In the genomic region with DNA sequence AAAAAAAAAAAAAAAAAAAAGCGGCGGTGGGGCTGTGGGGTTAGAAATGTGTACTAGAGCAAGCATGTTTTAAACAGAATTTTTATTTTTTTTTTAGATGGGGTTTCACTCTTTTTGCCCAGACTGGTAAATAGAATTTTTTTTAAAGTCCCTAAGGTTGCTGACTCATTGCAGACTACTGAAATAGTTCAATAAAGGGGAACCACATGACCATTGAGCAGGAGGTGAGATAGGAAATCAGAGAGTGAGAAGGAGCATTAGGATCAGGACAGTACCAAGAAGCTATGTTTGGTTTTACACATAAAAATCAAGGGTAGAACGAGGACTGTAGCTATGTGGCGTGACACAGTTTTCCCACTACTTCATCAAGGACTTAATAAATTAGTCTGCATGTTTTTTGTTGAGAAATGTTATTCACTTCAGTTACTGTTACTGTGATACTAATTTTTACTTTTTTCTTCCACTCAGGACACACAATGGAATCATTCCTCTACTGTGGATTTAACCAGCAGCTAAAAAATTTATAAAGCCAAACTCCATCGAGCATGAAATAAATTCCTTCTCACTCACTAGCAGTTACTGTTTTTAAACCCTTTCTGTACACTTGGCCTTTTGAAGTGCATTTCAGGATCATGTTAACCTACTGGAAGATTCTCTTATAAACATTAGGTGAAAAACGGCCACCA, we compare ENCODE assay signal across 1 cellular context.
TF ChIP-seq lines count a peak whose summit lies in the region.

No MANE protein-coding gene starts in this region.

TF ChIP-seq in GM12878, 131 proteins besides CTCF, POLR2A, EP300 and RAD21 (continued from another document):
- TF ChIP-seq TAF1 (IDR thresholded peaks at IDR 0.05; ENCODE audit: borderline replicate concordance, low read depth, low read length) (no peak), CHD1 (IDR thresholded peaks at IDR 0.05; ENCODE audit: low read depth, low read length) (no peak), SMAD1 (IDR thresholded peaks at IDR 0.05; ENCODE audit: low read depth, partially characterized antibody) (no peak), GATAD2B (conservative IDR thresholded peaks at IDR 0.05; ENCODE audit: low read depth) (no peak)
- TF ChIP-seq, protein P1, sequence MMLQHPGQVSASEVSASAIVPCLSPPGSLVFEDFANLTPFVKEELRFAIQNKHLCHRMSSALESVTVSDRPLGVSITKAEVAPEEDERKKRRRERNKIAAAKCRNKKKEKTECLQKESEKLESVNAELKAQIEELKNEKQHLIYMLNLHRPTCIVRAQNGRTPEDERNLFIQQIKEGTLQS (IDR thresholded peaks at IDR 0.05; ENCODE audit: borderline replicate concordance, extremely low read depth, low read depth, low read length) = no peak
